Comparison of ENCODE assay signal across 18 cellular contexts in genomic region chr6:34633256-34633655, GRCh38.
DNase-seq lines count a peak whose midpoint lies in the region; ATAC-seq, FAIRE-seq and TF ChIP-seq lines count a peak whose summit lies in the region.
"Had no signal": no experiment of that assay in that cellular context is flagged by ENCODE, and none has a peak within 500 bp of the region (broad histone marks: within the 10 kb centered on the region; RNA-seq: fewer than 3 reads in every experiment).

No MANE protein-coding gene starts in this region.

- peak overlapping the region; percentile 31 for H3K27ac Mint-ChIP-seq in nephron progenitor cell

- no peak for TF ChIP-seq POLR2A in HepG2 (IDR thresholded peaks at IDR 0.05; ENCODE audit: insufficient read depth in 1 of 2, low read depth in 2 of 2, low read length in 2 of 2)
- TF ChIP-seq POLR2A in right lobe of liver (IDR thresholded peaks at IDR 0.05), result no peak
- no peak for TF ChIP-seq POLR2A in K562 (conservative IDR thresholded peaks at IDR 0.05)

- H3K9ac ChIP-seq in HepG2 (ENCODE audit: insufficient read depth, low read depth, low read length) (no peak overlapping the region), K562 (ENCODE audit: insufficient read depth in 1 of 2, low read depth in 2 of 2, low read length in 2 of 2) (no peak overlapping the region)
- H3K9ac ChIP-seq: BLaER1 had no signal

- TF ChIP-seq EP300 in HepG2 (IDR thresholded peaks at IDR 0.05; ENCODE audit: low read depth in 2 of 2, low read length in 2 of 2) (no peak), HepG2 (CRISPR knock-in tag; IDR thresholded peaks at IDR 0.05; ENCODE audit: borderline replicate concordance) (no peak), K562 (IDR thresholded peaks at IDR 0.05; ENCODE audit: low read length) (no peak)

- TF ChIP-seq CTCF in HepG2 (CRISPR knock-in tag; IDR thresholded peaks at IDR 0.05) (no peak), right lobe of liver (IDR thresholded peaks at IDR 0.05) (no peak), K562 (IDR thresholded peaks at IDR 0.05 in 2 of 3, conservative IDR thresholded peaks at IDR 0.05 in 1 of 3; ENCODE audit: insufficient read depth in 2 of 3, low read depth in 1 of 3, low read length in 3 of 3) (no peak), nephron progenitor cell (IDR thresholded peaks at IDR 0.05) (no peak)

- no TSS peak for BruUV-seq in HepG2 (replicated peaks; lab: Mats Ljungman, UMichigan)
- no TSS peak for BruUV-seq in K562 (replicated peaks; lab: Mats Ljungman, UMichigan)

- H2AFZ ChIP-seq in HepG2 (ENCODE audit: low read length) (no peak overlapping the region), K562 (ENCODE audit: low read depth, low read length) (no peak overlapping the region)

- H3K4me2 ChIP-seq in HepG2 (ENCODE audit: low read depth, low read length) (no peak overlapping the region), K562 (ENCODE audit: insufficient read depth, low read length) (no peak overlapping the region)
- H3K4me2 ChIP-seq: BLaER1 had no signal

- CTCF ChIA-PET in HepG2 (lab: Yijun Ruan, JAX; ENCODE audit: low intra/inter-chr PET ratio, low total read pairs) (no interaction called here), K562 (lab: Yijun Ruan, JAX; ENCODE audit: low intra/inter-chr PET ratio) (no interaction called here)

- TF ChIP-seq RAD21 in HepG2 (CRISPR knock-in tag; IDR thresholded peaks at IDR 0.05), result no peak
- TF ChIP-seq RAD21 in K562 (CRISPR knock-in tag; conservative IDR thresholded peaks at IDR 0.05 in 1 of 2, IDR thresholded peaks at IDR 0.05 in 1 of 2), result no peak

- peaks cover 4% of the 10 kb centered on the region for H3K27me3 Mint-ChIP-seq in nephron progenitor cell (ENCODE audit: low read depth, poor library complexity)
- H3K27me3 Mint-ChIP-seq: CD4-positive, alpha-beta memory T cell had no signal

- POLR2A ChIA-PET in HepG2 (lab: Yijun Ruan, JAX) (no interaction called here), K562 (lab: Yijun Ruan, JAX) (interaction anchor here (1.0 to 1.4 kb wide), 2 partner anchors 9 to 23 kb away, joined by 3 to 4 read pairs; no protein-coding TSS in a partner anchor)

- FAIRE-seq in HepG2 (lab: Jason Lieb, UNC) (no peak), K562 (lab: Jason Lieb, UNC) (no peak)

- H3K36me3 Mint-ChIP-seq in nephron progenitor cell (ENCODE audit: low read depth), result peaks cover 35% of the 10 kb centered on the region

- intact Hi-C loops in HepG2 (cut with micrococcal nuclease; ENCODE audit: unreplicated experiment) (no loop called here), right lobe of liver (cut with DNase I) (no loop called here), K562 (cut with micrococcal nuclease) (no loop called here), left cardiac atrium (cut with DNase I) (no loop called here)

- H3K79me2 ChIP-seq in HepG2 (ENCODE audit: insufficient read depth, low read length) (no peaks in the 10 kb centered on the region), K562 (ENCODE audit: control insufficient read depth, insufficient read depth, low read length) (peaks cover 39% of the 10 kb centered on the region; the same call in 2 of the 3 replicates)

- no peaks in the 10 kb centered on the region for H3K4me1 Mint-ChIP-seq in nephron progenitor cell

- H3K4me1 ChIP-seq in HepG2 (ENCODE audit: insufficient read depth, low read length) (peaks cover 6% of the 10 kb centered on the region), right lobe of liver (no peaks in the 10 kb centered on the region), K562 (replicated peaks in 1 of 2; ENCODE audit: control insufficient read depth in 2 of 2, insufficient read depth in 2 of 2, low read length in 2 of 2) (peaks cover 4 to 6% of the 10 kb centered on the region in 2 experiments; a peak in 3 of 5 replicates)

- H3K27ac ChIP-seq in HepG2 (ENCODE audit: extremely low read length, insufficient read depth, low read length) (no peak overlapping the region), right lobe of liver (no peak overlapping the region), K562 (ENCODE audit: extremely low read depth, low read depth, low read length) (no peak overlapping the region)
- H3K27ac ChIP-seq: BLaER1 had no signal

- ATAC-seq in HepG2, result no peak
- ATAC-seq in right lobe of liver, result no peak
- ATAC-seq in K562, result no peak
- ATAC-seq in left cardiac atrium, result no peak
- ATAC-seq: HCT116 had no signal

- H3K9me3 Mint-ChIP-seq in nephron progenitor cell, result no peaks in the 10 kb centered on the region
- H3K9me3 Mint-ChIP-seq: CD4-positive, alpha-beta memory T cell had no signal

- in situ Hi-C loops in HepG2 (cut with HindIII; ENCODE audit: extremely low pct_ligation_motif_present, low pct_unique_long_range_greater_than_20kb), result no loop called here
- in situ Hi-C loops in K562 (cut with MboI), result no loop called here

- no peaks in the 10 kb centered on the region for H4K20me1 ChIP-seq in HepG2 (ENCODE audit: insufficient read depth, low read length)
- no peaks in the 10 kb centered on the region for H4K20me1 ChIP-seq in K562 (replicated peaks; ENCODE audit: control insufficient read depth, insufficient read depth, low read length)
- H4K20me1 ChIP-seq: BLaER1 had no signal

- no peak for DNase-seq in HepG2 (ENCODE audit: low spot score)
- no peak for DNase-seq in right lobe of liver
- no peak for DNase-seq in K562 (ENCODE audit: extremely low read depth in 1 of 4, low spot score in 3 of 4)
- no peak for DNase-seq in nephron progenitor cell
- no peak for DNase-seq in left cardiac atrium
- no peak for DNase-seq in NCI-H1092 treated with DMSO at 0.1 percent for 48 hours (lab: John Stamatoyannopoulos, UW)
- DNase-seq in activated CD4-positive, CD25-positive, alpha-beta regulatory T cell treated with anti-CD3 and anti-CD28 coated beads, Interleukin-2, amount 50 U/mL, for 72 hours, result no peak
- DNase-seq: CD4-positive, alpha-beta memory T cell; DMS79; GOT3; KG1; NCI-H1694 treated with DMSO at 0.1 percent for 48 hours; NCI-H2107; NCI-H510A treated with DMSO at 0.1 percent for 48 hours; NCI-H774; Right ventricle myocardium superior had no signal

- no peaks in the 10 kb centered on the region for H3K9me1 ChIP-seq in K562 (ENCODE audit: control insufficient read depth, insufficient read depth, low read length)

- H3K36me3 ChIP-seq in HepG2 (replicated peaks in 1 of 2; ENCODE audit: control insufficient read depth in 1 of 2, insufficient read depth in 2 of 2, low read length in 2 of 2) (peaks cover 7 to 19% of the 10 kb centered on the region in 2 experiments; a peak in 4 of 5 replicates), right lobe of liver (peaks cover 0 to 5% (median 0%) of the 10 kb centered on the region in 4 donors), K562 (ENCODE audit: control insufficient read depth, insufficient read depth, low read length) (peaks cover 44% of the 10 kb centered on the region)

- H3K4me3 Mint-ChIP-seq in nephron progenitor cell, result no peak overlapping the region
- H3K4me3 Mint-ChIP-seq: CD4-positive, alpha-beta memory T cell had no signal

- WGBS in HepG2 (ENCODE audit: low lambda C conversion rate), result 97% methylated on average over 2 of the region's 2 CpGs
- WGBS in right lobe of liver (ENCODE audit: insufficient coverage, low coverage, low lambda C conversion rate, missing lambda C conversion rate), result 100% methylated on average over 2 of the region's 2 CpGs
- WGBS in K562 (ENCODE audit: insufficient coverage, low coverage, missing lambda C conversion rate), result 89% methylated on average over 2 of the region's 2 CpGs

- H3K27me3 ChIP-seq in HepG2 (ENCODE audit: control insufficient read depth in 1 of 2, insufficient read depth in 2 of 2, low read length in 2 of 2) (no peaks in the 10 kb centered on the region), right lobe of liver (no peaks in the 10 kb centered on the region), K562 (ENCODE audit: control insufficient read depth in 2 of 2, insufficient read depth in 2 of 2, low read length in 2 of 2) (no peaks in the 10 kb centered on the region)
- H3K27me3 ChIP-seq: BLaER1 had no signal

- no peak overlapping the region for H3K4me3 ChIP-seq in HepG2 (replicated peaks in 1 of 3; ENCODE audit: insufficient read depth in 1 of 3, low read depth in 2 of 3, low read length in 3 of 3)
- no peak overlapping the region for H3K4me3 ChIP-seq in right lobe of liver
- no peak overlapping the region for H3K4me3 ChIP-seq in K562
- H3K4me3 ChIP-seq: BLaER1 had no signal

- H3K9me3 ChIP-seq in HepG2 (ENCODE audit: low read length), result no peaks in the 10 kb centered on the region
- no peaks in the 10 kb centered on the region for H3K9me3 ChIP-seq in right lobe of liver
- H3K9me3 ChIP-seq in K562 (replicated peaks; ENCODE audit: control insufficient read depth, insufficient read depth, low read depth, low read length), result no peaks in the 10 kb centered on the region
- H3K9me3 ChIP-seq: BLaER1 had no signal

TF ChIP-seq in HepG2, 621 proteins besides CTCF, POLR2A, EP300 and RAD21:
- TF ChIP-seq ZEB1 (IDR thresholded peaks at IDR 0.05; ENCODE audit: insufficient replicate concordance, low read depth) (no peak), MAFF (IDR thresholded peaks at IDR 0.05; ENCODE audit: low read depth, low read length) (peak; percentile 22; the same call in 1 of the 2 replicates), MAFK (conservative IDR thresholded peaks at IDR 0.05 in 1 of 2, IDR thresholded peaks at IDR 0.05 in 1 of 2; ENCODE audit: low read length in 2 of 2) (peak; percentile 16 to 42; a peak in 2 of 4 replicates)

TF ChIP-seq in K562, 482 proteins besides CTCF, POLR2A, EP300 and RAD21 (continues in another document):
- TF ChIP-seq THAP12 (CRISPR knock-in tag; IDR thresholded peaks at IDR 0.05), result no peak
- no peak for TF ChIP-seq SRSF9 (IDR thresholded peaks at IDR 0.05; ENCODE audit: borderline replicate concordance, low read depth, low read length)
- no peak for TF ChIP-seq ZFP36 (IDR thresholded peaks at IDR 0.05; ENCODE audit: low read depth, low read length, partially characterized antibody)
- no peak for TF ChIP-seq NFRKB (IDR thresholded peaks at IDR 0.05; ENCODE audit: low read depth)
- no peak for TF ChIP-seq KDM5B (IDR thresholded peaks at IDR 0.05; ENCODE audit: insufficient replicate concordance, low read depth, low read length)
- no peak for TF ChIP-seq TCF7 (IDR thresholded peaks at IDR 0.05; ENCODE audit: borderline replicate concordance)

Comparison
In these comparisons a context has a peak if more than half of its experiments do, and no peak if none do; other contexts are left out.
1. Of the 241 proteins assayed by ChIP-seq in both HepG2 and K562: peak only in HepG2: MAFK; only in K562: MAFG; in both: MAFF; in neither: 238.